ENCODE assay signal across 9 cellular contexts in genomic region chr13:25967144-25967543, GRCh38.
"Had no signal": no experiment of that assay in that cellular context is flagged by ENCODE, and none has a peak within 500 bp of the region (broad histone marks: within the 10 kb centered on the region; RNA-seq: fewer than 3 reads in every experiment).

No MANE protein-coding gene starts in this region.

- DNase-seq: GM23248, GOT3, H7, HFFc6, KBM-7 had no signal

- H3K9ac ChIP-seq: GM23248 had no signal

- H3K36me3 ChIP-seq: HAP-1 had no signal

- H3K9me3 Mint-ChIP-seq: HFFc6, IgD-negative memory B cell had no signal

- H3K27ac Mint-ChIP-seq: HFFc6, IgD-negative memory B cell had no signal

- H2AFZ ChIP-seq: GM23248 had no signal

- H3K27ac ChIP-seq: GM23248, HL-60 had no signal

- H3K9me3 ChIP-seq: HAP-1 had no signal

- H3K36me3 Mint-ChIP-seq: IgD-negative memory B cell had no signal

- H3K4me3 Mint-ChIP-seq: HFFc6, IgD-negative memory B cell had no signal

- FAIRE-seq: HepG2 had no signal

- H3K4me3 ChIP-seq: GM23248, HAP-1 had no signal
